In the genomic region with DNA sequence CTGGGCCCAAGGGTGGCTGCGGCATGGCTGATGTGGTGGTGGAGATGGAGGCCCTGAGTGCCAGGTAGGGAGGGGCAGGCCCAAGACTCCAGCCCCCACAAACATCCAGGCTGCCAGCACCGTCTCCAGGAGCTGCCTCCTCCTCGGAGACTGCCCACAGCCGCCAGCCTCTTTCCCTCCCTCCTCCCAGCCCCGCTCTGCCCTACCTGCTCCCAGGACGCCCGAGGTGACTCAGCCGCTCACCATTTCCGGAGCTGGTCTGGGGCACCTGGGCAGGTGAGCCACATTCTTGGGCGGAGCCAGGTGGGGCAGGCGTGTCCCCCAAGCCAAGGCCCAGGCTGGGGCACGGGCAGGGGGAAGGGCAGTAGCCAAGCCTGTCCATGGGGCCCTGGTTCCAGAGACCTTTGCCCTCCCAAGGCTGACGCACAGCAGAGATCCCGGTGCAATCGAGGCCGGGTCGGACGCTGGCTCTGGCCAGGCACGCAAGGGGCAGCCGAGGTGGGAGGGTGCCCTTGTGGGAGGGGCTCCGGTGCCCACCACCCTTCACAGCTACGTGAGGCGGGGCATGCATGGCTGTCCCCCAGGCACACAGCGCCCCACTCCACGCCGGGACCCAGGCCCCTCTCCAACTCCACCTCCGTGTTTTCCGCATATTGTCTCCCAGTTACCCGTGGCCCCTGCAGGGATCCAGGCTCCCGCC, we compare ENCODE assay signal across 1 cellular context.
TF ChIP-seq lines count a peak whose summit lies in the region.

No MANE protein-coding gene starts in this region.

TF ChIP-seq in HepG2, 621 proteins besides CTCF, POLR2A, EP300 and RAD21 (continued from another document and continues in another):
- TF ChIP-seq, protein P1, sequence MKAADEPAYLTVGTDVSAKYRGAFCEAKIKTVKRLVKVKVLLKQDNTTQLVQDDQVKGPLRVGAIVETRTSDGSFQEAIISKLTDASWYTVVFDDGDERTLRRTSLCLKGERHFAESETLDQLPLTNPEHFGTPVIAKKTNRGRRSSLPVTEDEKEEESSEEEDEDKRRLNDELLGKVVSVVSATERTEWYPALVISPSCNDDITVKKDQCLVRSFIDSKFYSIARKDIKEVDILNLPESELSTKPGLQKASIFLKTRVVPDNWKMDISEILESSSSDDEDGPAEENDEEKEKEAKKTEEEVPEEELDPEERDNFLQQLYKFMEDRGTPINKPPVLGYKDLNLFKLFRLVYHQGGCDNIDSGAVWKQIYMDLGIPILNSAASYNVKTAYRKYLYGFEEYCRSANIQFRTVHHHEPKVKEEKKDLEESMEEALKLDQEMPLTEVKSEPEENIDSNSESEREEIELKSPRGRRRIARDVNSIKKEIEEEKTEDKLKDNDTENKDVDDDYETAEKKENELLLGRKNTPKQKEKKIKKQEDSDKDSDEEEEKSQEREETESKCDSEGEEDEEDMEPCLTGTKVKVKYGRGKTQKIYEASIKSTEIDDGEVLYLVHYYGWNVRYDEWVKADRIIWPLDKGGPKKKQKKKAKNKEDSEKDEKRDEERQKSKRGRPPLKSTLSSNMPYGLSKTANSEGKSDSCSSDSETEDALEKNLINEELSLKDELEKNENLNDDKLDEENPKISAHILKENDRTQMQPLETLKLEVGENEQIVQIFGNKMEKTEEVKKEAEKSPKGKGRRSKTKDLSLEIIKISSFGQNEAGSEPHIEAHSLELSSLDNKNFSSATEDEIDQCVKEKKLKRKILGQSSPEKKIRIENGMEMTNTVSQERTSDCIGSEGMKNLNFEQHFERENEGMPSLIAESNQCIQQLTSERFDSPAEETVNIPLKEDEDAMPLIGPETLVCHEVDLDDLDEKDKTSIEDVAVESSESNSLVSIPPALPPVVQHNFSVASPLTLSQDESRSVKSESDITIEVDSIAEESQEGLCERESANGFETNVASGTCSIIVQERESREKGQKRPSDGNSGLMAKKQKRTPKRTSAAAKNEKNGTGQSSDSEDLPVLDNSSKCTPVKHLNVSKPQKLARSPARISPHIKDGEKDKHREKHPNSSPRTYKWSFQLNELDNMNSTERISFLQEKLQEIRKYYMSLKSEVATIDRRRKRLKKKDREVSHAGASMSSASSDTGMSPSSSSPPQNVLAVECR (CRISPR knock-in tag; IDR thresholded peaks at IDR 0.05; ENCODE audit: borderline replicate concordance) = no peak; the same call in 1 of the 2 replicates
- TF ChIP-seq, protein P2, sequence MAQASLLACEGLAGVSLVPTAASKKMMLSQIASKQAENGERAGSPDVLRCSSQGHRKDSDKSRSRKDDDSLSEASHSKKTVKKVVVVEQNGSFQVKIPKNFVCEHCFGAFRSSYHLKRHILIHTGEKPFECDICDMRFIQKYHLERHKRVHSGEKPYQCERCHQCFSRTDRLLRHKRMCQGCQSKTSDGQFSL (CRISPR knock-in tag; IDR thresholded peaks at IDR 0.05) = no peak
- TF ChIP-seq ZNF431 (CRISPR knock-in tag; IDR thresholded peaks at IDR 0.05; ENCODE audit: borderline replicate concordance, low read depth) (no peak), FOXJ3 (CRISPR knock-in tag; IDR thresholded peaks at IDR 0.05; ENCODE audit: borderline replicate concordance) (no peak), ZNF44 (CRISPR knock-in tag; IDR thresholded peaks at IDR 0.05) (no peak), MIER2 (CRISPR knock-in tag; IDR thresholded peaks at IDR 0.05) (no peak), NFRKB (IDR thresholded peaks at IDR 0.05) (no peak), SUZ12 (IDR thresholded peaks at IDR 0.05; ENCODE audit: low read depth, low read length) (no peak), ARNT2 (CRISPR knock-in tag; IDR thresholded peaks at IDR 0.05; ENCODE audit: low read depth) (no peak), HNRNPL (IDR thresholded peaks at IDR 0.05; ENCODE audit: low read depth, low read length) (peak; percentile 78), KAT7 (CRISPR knock-in tag; IDR thresholded peaks at IDR 0.05; ENCODE audit: borderline replicate concordance) (no peak), IKZF1 (IDR thresholded peaks at IDR 0.05) (no peak), PAWR (CRISPR knock-in tag; IDR thresholded peaks at IDR 0.05; ENCODE audit: borderline replicate concordance) (no peak), FOXM1 (CRISPR knock-in tag; IDR thresholded peaks at IDR 0.05) (no peak), RBM39 (IDR thresholded peaks at IDR 0.05; ENCODE audit: low read depth, low read length, poor library complexity, severe bottlenecking) (no peak), GABPA (IDR thresholded peaks at IDR 0.05; ENCODE audit: low read depth, low read length) (no peak), GABPA (CRISPR knock-in tag; IDR thresholded peaks at IDR 0.05; ENCODE audit: low read depth) (no peak), ZNF747 (CRISPR knock-in tag; IDR thresholded peaks at IDR 0.05; ENCODE audit: borderline replicate concordance) (no peak), ZNF766 (CRISPR knock-in tag; IDR thresholded peaks at IDR 0.05; ENCODE audit: borderline replicate concordance) (no peak), NR1H2 (CRISPR knock-in tag; IDR thresholded peaks at IDR 0.05; ENCODE audit: borderline replicate concordance, low read depth) (no peak), SMAD9 (CRISPR knock-in tag; IDR thresholded peaks at IDR 0.05) (no peak), RBM22 (optimal IDR thresholded peaks at IDR 0.05; ENCODE audit: low read length) (no peak), CREB1 (IDR thresholded peaks at IDR 0.05) (no peak), CREB1 (CRISPR knock-in tag; IDR thresholded peaks at IDR 0.05) (no peak), ZNF772 (CRISPR knock-in tag; IDR thresholded peaks at IDR 0.05) (peak; percentile 60; the same call in 1 of the 2 replicates), NFE2L1 (CRISPR knock-in tag; IDR thresholded peaks at IDR 0.05; ENCODE audit: borderline replicate concordance) (no peak), ZNF552 (CRISPR knock-in tag; IDR thresholded peaks at IDR 0.05; ENCODE audit: borderline replicate concordance) (no peak), RNF2 (conservative IDR thresholded peaks at IDR 0.05; ENCODE audit: low read depth) (no peak)
- TF ChIP-seq, protein P3, sequence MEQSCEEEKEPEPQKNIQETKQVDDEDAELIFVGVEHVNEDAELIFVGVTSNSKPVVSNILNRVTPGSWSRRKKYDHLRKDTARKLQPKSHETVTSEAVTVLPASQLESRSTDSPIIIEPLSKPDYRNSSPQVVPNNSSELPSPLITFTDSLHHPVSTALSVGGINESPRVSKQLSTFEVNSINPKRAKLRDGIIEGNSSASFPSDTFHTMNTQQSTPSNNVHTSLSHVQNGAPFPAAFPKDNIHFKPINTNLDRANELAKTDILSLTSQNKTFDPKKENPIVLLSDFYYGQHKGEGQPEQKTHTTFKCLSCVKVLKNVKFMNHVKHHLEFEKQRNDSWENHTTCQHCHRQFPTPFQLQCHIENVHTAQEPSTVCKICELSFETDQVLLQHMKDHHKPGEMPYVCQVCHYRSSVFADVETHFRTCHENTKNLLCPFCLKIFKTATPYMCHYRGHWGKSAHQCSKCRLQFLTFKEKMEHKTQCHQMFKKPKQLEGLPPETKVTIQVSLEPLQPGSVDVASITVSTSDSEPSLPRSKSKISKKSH (CRISPR knock-in tag; IDR thresholded peaks at IDR 0.05; ENCODE audit: borderline replicate concordance) = no peak
- TF ChIP-seq, protein P4, sequence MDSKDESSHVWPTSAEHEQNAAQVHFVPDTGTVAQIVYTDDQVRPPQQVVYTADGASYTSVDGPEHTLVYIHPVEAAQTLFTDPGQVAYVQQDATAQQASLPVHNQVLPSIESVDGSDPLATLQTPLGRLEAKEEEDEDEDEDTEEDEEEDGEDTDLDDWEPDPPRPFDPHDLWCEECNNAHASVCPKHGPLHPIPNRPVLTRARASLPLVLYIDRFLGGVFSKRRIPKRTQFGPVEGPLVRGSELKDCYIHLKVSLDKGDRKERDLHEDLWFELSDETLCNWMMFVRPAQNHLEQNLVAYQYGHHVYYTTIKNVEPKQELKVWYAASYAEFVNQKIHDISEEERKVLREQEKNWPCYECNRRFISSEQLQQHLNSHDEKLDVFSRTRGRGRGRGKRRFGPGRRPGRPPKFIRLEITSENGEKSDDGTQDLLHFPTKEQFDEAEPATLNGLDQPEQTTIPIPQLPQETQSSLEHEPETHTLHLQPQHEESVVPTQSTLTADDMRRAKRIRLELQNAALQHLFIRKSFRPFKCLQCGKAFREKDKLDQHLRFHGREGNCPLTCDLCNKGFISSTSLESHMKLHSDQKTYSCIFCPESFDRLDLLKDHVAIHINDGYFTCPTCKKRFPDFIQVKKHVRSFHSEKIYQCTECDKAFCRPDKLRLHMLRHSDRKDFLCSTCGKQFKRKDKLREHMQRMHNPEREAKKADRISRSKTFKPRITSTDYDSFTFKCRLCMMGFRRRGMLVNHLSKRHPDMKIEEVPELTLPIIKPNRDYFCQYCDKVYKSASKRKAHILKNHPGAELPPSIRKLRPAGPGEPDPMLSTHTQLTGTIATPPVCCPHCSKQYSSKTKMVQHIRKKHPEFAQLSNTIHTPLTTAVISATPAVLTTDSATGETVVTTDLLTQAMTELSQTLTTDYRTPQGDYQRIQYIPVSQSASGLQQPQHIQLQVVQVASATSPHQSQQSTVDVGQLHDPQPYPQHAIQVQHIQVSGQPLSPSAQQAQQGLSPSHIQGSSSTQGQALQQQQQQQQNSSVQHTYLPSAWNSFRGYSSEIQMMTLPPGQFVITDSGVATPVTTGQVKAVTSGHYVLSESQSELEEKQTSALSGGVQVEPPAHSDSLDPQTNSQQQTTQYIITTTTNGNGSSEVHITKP (CRISPR knock-in tag; IDR thresholded peaks at IDR 0.05; ENCODE audit: low read depth) = no peak
- TF ChIP-seq, protein P5, sequence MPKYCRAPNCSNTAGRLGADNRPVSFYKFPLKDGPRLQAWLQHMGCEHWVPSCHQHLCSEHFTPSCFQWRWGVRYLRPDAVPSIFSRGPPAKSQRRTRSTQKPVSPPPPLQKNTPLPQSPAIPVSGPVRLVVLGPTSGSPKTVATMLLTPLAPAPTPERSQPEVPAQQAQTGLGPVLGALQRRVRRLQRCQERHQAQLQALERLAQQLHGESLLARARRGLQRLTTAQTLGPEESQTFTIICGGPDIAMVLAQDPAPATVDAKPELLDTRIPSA (CRISPR knock-in tag; IDR thresholded peaks at IDR 0.05; ENCODE audit: borderline replicate concordance) = no peak
- TF ChIP-seq, protein P6, sequence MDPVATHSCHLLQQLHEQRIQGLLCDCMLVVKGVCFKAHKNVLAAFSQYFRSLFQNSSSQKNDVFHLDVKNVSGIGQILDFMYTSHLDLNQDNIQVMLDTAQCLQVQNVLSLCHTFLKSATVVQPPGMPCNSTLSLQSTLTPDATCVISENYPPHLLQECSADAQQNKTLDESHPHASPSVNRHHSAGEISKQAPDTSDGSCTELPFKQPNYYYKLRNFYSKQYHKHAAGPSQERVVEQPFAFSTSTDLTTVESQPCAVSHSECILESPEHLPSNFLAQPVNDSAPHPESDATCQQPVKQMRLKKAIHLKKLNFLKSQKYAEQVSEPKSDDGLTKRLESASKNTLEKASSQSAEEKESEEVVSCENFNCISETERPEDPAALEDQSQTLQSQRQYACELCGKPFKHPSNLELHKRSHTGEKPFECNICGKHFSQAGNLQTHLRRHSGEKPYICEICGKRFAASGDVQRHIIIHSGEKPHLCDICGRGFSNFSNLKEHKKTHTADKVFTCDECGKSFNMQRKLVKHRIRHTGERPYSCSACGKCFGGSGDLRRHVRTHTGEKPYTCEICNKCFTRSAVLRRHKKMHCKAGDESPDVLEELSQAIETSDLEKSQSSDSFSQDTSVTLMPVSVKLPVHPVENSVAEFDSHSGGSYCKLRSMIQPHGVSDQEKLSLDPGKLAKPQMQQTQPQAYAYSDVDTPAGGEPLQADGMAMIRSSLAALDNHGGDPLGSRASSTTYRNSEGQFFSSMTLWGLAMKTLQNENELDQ (CRISPR knock-in tag; IDR thresholded peaks at IDR 0.05; ENCODE audit: borderline replicate concordance) = no peak
- TF ChIP-seq, protein P7, sequence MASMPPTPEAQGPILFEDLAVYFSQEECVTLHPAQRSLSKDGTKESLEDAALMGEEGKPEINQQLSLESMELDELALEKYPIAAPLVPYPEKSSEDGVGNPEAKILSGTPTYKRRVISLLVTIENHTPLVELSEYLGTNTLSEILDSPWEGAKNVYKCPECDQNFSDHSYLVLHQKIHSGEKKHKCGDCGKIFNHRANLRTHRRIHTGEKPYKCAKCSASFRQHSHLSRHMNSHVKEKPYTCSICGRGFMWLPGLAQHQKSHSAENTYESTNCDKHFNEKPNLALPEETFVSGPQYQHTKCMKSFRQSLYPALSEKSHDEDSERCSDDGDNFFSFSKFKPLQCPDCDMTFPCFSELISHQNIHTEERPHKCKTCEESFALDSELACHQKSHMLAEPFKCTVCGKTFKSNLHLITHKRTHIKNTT (CRISPR knock-in tag; IDR thresholded peaks at IDR 0.05) = no peak
- TF ChIP-seq, protein P8, sequence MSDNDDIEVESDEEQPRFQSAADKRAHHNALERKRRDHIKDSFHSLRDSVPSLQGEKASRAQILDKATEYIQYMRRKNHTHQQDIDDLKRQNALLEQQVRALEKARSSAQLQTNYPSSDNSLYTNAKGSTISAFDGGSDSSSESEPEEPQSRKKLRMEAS (IDR thresholded peaks at IDR 0.05) = no peak
